ENCODE assay signal across 9 cellular contexts in the genomic region with DNA sequence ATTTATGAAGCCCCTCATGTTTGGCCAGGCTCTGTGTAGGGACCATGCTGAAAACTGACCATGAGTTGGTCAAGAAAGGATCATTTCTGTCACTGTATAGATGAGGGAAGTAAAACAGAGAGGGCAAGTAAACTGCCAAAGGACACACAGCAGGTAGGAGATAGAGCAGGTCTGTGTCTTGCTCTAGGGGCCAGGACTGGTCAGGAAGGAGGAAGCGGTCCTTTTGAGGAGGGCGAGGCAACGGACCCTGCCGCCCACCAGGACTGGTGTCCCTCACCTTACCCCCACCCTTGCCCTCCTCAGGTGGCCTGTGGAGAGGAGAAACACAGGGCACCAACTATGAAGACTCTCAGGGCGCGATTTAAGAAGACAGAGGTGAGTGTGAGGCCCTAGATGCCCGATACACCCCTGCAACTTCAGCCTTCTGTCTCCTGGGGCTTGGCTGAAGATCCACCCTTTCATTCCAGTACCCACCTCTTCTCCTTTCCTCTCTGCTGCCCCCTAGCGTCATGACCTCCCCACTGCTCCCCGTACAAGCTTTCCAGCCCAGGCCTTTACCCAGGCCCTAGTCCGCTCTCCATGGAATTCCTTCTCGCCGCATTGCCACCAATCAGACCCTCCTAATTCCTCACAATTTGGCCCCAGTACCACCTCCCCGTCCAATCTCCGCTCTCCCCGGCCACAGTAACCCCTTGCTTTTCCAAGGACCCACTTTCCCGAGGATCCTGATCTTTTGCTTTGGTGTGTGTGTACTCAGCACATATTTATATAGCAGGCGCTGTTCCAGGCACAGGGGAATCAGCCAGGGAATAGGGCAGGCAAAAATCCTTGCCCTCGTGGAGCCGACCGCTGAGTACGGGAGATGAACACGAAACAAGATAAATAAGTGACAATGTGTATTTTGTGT. TPM values are rescaled to one million over a fixed set of nuclear protein-coding genes. Genes with fewer than 3 reads are reported as not detected.
A peak's percentile ranks its signal among the peaks of the same experiment; 100 is the strongest.
DNase-seq lines count a peak whose midpoint lies in the region; ATAC-seq and TF ChIP-seq lines count a peak whose summit lies in the region.
"Had no signal": no experiment of that assay in that cellular context is flagged by ENCODE, and none has a peak within 500 bp of the region (broad histone marks: within the 10 kb centered on the region; RNA-seq: fewer than 3 reads in every experiment).

No MANE protein-coding gene starts in this region.

- H3K4me1 ChIP-seq in trophoblast cell (ENCODE audit: control insufficient read depth in 1 of 2, insufficient read depth in 2 of 2, low read length in 2 of 2) (peaks cover 0 to 6% of the 10 kb centered on the region in 2 experiments), upper lobe of left lung (peaks cover 10 to 22% (median 16%) of the 10 kb centered on the region in 4 donors)

- H2BK5ac ChIP-seq in trophoblast cell (ENCODE audit: low read depth, low read length, poor library complexity) = no peak overlapping the region

- no peak overlapping the region for H3K4ac ChIP-seq in trophoblast cell (ENCODE audit: low read depth, low read length)

- no peak overlapping the region for H2BK12ac ChIP-seq in trophoblast cell (ENCODE audit: low read length)

- peak; percentile 24 for DNase-seq in DMS114 treated with DMSO at 0.1 percent for 48 hours (lab: John Stamatoyannopoulos, UW; ENCODE audit: unreplicated experiment)
- DNase-seq in LHCN-M2 (ENCODE audit: low read depth) = peak; percentile 60
- DNase-seq in SHP77 treated with DMSO at 0.1 percent for 48 hours (lab: John Stamatoyannopoulos, UW) = peak; percentile 55
- DNase-seq in activated T-helper 9 cell treated with anti-CD3 and anti-CD28 coated beads, Interleukin-2, amount 50 U/mL, for 16 hours (ENCODE audit: low read depth) = peak; percentile 62
- DNase-seq in germinal center (ENCODE audit: low spot score) = peak; percentile 82
- DNase-seq in trophoblast cell = peak; percentile 46 to 82
- DNase-seq in upper lobe of left lung = peak in 1 of 2 donors; percentile 63

- H3K27me3 ChIP-seq in trophoblast cell (ENCODE audit: insufficient read depth, low read length) (no peaks in the 10 kb centered on the region), upper lobe of left lung (no peaks in the 10 kb centered on the region)

- TF ChIP-seq CTCF in upper lobe of left lung (IDR thresholded peaks at IDR 0.05) = peak; percentile 15 to 73 (median 66)

- no peak for TF ChIP-seq POLR2A in upper lobe of left lung (IDR thresholded peaks at IDR 0.05)

- peak overlapping the region; percentile 29 for H4K91ac ChIP-seq in trophoblast cell (ENCODE audit: low read depth, low read length)

- H3K79me2 ChIP-seq in trophoblast cell (ENCODE audit: control insufficient read depth, insufficient read depth, low read length, poor library complexity) = peaks cover 5% of the 10 kb centered on the region

- no peak overlapping the region for H4K12ac ChIP-seq in trophoblast cell (ENCODE audit: low read depth, low read length)

- H3K9me3 ChIP-seq in trophoblast cell (ENCODE audit: insufficient read depth, low read depth, low read length) (peaks cover 2% of the 10 kb centered on the region), upper lobe of left lung (no peaks in the 10 kb centered on the region)

- no peak overlapping the region for H3K4me2 ChIP-seq in trophoblast cell (ENCODE audit: low read length)

- peak overlapping the region; percentile 32 for H4K8ac ChIP-seq in trophoblast cell (ENCODE audit: low read depth, low read length)

- H3K14ac ChIP-seq in trophoblast cell (ENCODE audit: low read length) = no peak overlapping the region

- no peak overlapping the region for H3K9ac ChIP-seq in trophoblast cell (ENCODE audit: low read length)

- H2BK120ac ChIP-seq in trophoblast cell (ENCODE audit: insufficient read depth, low read length, poor library complexity) = no peak overlapping the region

- no peak overlapping the region for H3K4me3 ChIP-seq in trophoblast cell (ENCODE audit: low read depth, low read length)
- H3K4me3 ChIP-seq in upper lobe of left lung = no peak overlapping the region

- ATAC-seq in upper lobe of left lung (ENCODE audit: low FRiP score in 2 of 2) (peak in 1 of 2 donors; percentile 69), GM21367 (IDR thresholded peaks at IDR 0.05; ENCODE audit: unreplicated experiment) (no peak)

- H2AK5ac ChIP-seq in trophoblast cell (ENCODE audit: low read length) = no peak overlapping the region

- no peak overlapping the region for H2AFZ ChIP-seq in trophoblast cell (ENCODE audit: insufficient read depth, low read length, poor library complexity)

- WGBS in trophoblast cell (ENCODE audit: extremely low coverage, insufficient coverage, insufficient read length) = no CpG with 5 or more reads among the region's 22 CpGs
- 28 to 39% methylated on average over 22 of the region's 22 CpGs for WGBS in upper lobe of left lung, 2 donors

- H3K23ac ChIP-seq in trophoblast cell (ENCODE audit: low read length) = no peak overlapping the region

- no peaks in the 10 kb centered on the region for H3K36me3 ChIP-seq in trophoblast cell (ENCODE audit: control insufficient read depth in 1 of 2, insufficient read depth in 2 of 2, low read length in 2 of 2)
- no peaks in the 10 kb centered on the region for H3K36me3 ChIP-seq in upper lobe of left lung

- H3K18ac ChIP-seq in trophoblast cell (ENCODE audit: low read length) = no peak overlapping the region

- no peak for TF ChIP-seq EP300 in upper lobe of left lung (IDR thresholded peaks at IDR 0.05)

- H3K79me1 ChIP-seq in trophoblast cell (ENCODE audit: low read length) = peaks cover 7% of the 10 kb centered on the region

- H3K27ac ChIP-seq in trophoblast cell (ENCODE audit: low read depth, low read length) (no peak overlapping the region), upper lobe of left lung (no peak overlapping the region)

RNA-seq across cellular contexts. Expression of gene ANKRD24, which starts 3.9 kb away (rescaled TPM):
- total RNA-seq in LHCN-M2 (2014; rRNA removed) (0.13 and 0.17 TPM in 2 replicates), upper lobe of left lung (10 to 100 TPM in 1 of 6 donors, 1 to 10 TPM in 3, under 1 TPM in 2; 0.46 to 10.5 (median 1.3) TPM)
- 0.06 TPM for polyA plus RNA-seq in LHCN-M2 (2012)
- polyA plus RNA-seq in trophoblast cell (2013) = 0.18 and 0.27 TPM in 2 replicates

RNA-seq across cellular contexts. Expression of gene SIRT6, which starts 4.0 kb away (rescaled TPM):
- 17.0 and 31.1 TPM in 2 replicates for total RNA-seq in LHCN-M2 (2014; rRNA removed)
- 18.8 TPM for polyA plus RNA-seq in LHCN-M2 (2012)
- 16.3 and 18.5 TPM in 2 replicates for polyA plus RNA-seq in trophoblast cell (2013)
- 10 to 100 TPM; 20.8 to 55.0 (median 27.8) TPM for total RNA-seq in upper lobe of left lung

RNA-seq across cellular contexts. Expression of gene CREB3L3, which starts 32.9 kb away (rescaled TPM):
- total RNA-seq in LHCN-M2 (2014; rRNA removed) (not detected in 2 replicates), upper lobe of left lung (under 1 TPM in 1 of 6 donors, not detected in 5; 0.14 TPM)
- polyA plus RNA-seq in LHCN-M2 (2012) = not detected
- polyA plus RNA-seq in trophoblast cell (2013) = 0.28 and 0.33 TPM in 2 replicates
- total RNA-seq: T-helper 1 cell treated with Interleukin-12 subunit alpha and Interleukin-12 subunit beta and Interleukin-4 antibody, amounts not matched to agents 30 ng/mL and 1 ng/mL, for 36 hours had no signal

RNA-seq across cellular contexts. Expression of gene EBI3, which starts 43.0 kb away (rescaled TPM):
- total RNA-seq in LHCN-M2 (2014; rRNA removed) (0.11 TPM in 1 of 2 replicates, not detected in the other), upper lobe of left lung (1 to 10 TPM; 1.7 to 7.4 (median 2.5) TPM)
- 0.36 TPM for polyA plus RNA-seq in LHCN-M2 (2012)
- polyA plus RNA-seq in trophoblast cell (2013) = 1.3 and 1.4 TPM in 2 replicates
